In the genomic region with DNA sequence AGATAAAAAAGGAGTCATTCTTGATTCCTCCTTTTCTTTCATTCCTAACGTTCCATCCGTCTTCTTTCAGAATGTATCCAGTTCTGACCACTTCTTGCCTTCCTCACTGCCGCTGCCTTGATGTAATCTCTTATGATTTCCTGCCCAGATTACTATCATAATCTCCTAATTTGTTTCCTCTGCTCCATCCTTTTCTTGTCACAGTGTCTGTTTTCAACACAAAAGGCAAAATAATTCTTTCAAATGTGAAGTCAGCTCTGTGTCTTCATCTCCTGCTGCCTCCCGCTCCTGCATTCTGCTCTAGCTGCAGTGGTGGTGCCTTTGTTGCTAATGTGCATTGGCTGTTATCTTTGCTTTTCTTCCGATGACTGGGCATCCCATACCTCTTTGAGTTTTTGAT, we compare ENCODE assay signal across 1 cellular context.
TF ChIP-seq lines count a peak whose summit lies in the region.

No MANE protein-coding gene starts in this region.

TF ChIP-seq in SK-N-SH treated with all-trans-retinoic acid at 6 μM for 48 hours, 23 proteins besides CTCF, POLR2A, EP300 and RAD21 (continued from another document):
- TF ChIP-seq, protein P1, sequence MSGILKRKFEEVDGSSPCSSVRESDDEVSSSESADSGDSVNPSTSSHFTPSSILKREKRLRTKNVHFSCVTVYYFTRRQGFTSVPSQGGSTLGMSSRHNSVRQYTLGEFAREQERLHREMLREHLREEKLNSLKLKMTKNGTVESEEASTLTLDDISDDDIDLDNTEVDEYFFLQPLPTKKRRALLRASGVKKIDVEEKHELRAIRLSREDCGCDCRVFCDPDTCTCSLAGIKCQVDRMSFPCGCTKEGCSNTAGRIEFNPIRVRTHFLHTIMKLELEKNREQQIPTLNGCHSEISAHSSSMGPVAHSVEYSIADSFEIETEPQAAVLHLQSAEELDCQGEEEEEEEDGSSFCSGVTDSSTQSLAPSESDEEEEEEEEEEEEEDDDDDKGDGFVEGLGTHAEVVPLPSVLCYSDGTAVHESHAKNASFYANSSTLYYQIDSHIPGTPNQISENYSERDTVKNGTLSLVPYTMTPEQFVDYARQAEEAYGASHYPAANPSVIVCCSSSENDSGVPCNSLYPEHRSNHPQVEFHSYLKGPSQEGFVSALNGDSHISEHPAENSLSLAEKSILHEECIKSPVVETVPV (CRISPR knock-in tag; IDR thresholded peaks at IDR 0.05), result no peak
